In genomic region chr10:13347235-13348156, GRCh38 we compare ENCODE assay signal across 8 cellular contexts.
A peak's percentile ranks its signal among the peaks of the same experiment; 100 is the strongest.
DNase-seq lines count a peak whose midpoint lies in the region; ATAC-seq and TF ChIP-seq lines count a peak whose summit lies in the region.

No MANE protein-coding gene starts in this region.

- peaks cover 2% of the 10 kb centered on the region for H3K27me3 ChIP-seq in layer of hippocampus (ENCODE audit: control insufficient read depth, insufficient read depth, low read length)

- ATAC-seq in HG02938 (IDR thresholded peaks at IDR 0.05; ENCODE audit: unreplicated experiment), result peak; percentile 61

- no peak for TF ChIP-seq CTCF in choroid plexus epithelial cell (conservative IDR thresholded peaks at IDR 0.05; ENCODE audit: low read depth, low read length)

- peak overlapping the region; percentile 82 for H3K27ac ChIP-seq in layer of hippocampus (ENCODE audit: low read depth, low read length)

- DNase-seq in NCI-H2081 (lab: John Stamatoyannopoulos, UW) (peak; percentile 74 to 76), NCI-H2081 treated with DMSO at 0.1 percent for 48 hours (lab: John Stamatoyannopoulos, UW) (no peak), NCI-H2171 treated with DMSO at 0.1 percent for 48 hours (lab: John Stamatoyannopoulos, UW) (peak; percentile 71), choroid plexus epithelial cell (ENCODE audit: low read depth) (peak; percentile 78)
- DNase-seq in activated CD4-positive, alpha-beta T cell treated with anti-CD3 and anti-CD28 coated beads for 24 hours (ENCODE audit: low read depth in 2 of 2), result peak; percentile 63 to 69
- peak; percentile 45 to 72 (median 63) for DNase-seq in stimulated activated CD4-positive, alpha-beta T cell treated with anti-CD3 and anti-CD28 coated beads, Interleukin-1b, Interleukin-23, amount 100 ng/mL, for 24 hours (ENCODE audit: low read depth in 4 of 4, low spot score in 1 of 4)

- H3K4me3 ChIP-seq in choroid plexus epithelial cell (ENCODE audit: low read depth, low read length), result peak overlapping the region; percentile 70
